26 cellular contexts compared by ENCODE assay signal in the genomic region with DNA sequence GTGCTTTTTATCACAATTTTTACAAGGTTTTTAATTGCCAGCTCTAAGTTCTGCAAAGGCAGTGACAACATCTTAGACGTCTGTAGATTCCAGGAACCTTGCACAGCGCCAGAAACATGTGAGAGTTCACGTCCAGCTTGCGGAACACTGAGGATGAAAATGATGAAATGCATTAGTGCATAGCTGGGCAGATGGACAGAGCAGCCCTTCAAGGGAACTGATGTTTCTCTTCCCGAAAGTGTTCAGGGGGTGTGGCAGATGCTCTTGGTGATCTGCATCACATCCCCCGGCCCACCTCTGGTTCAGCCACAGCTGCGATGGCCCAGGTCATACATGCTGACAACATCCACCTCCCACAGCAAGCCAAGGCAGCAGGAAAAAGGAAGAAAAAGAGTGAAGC. TPM values are rescaled to one million over a fixed set of nuclear protein-coding genes. Genes with fewer than 3 reads are reported as not detected.
DNase-seq lines count a peak whose midpoint lies in the region; ATAC-seq, FAIRE-seq and TF ChIP-seq lines count a peak whose summit lies in the region.
"Had no signal": no experiment of that assay in that cellular context is flagged by ENCODE, and none has a peak within 500 bp of the region (broad histone marks: within the 10 kb centered on the region; RNA-seq: fewer than 3 reads in every experiment).

No MANE protein-coding gene starts in this region.

- intact Hi-C loops in Right ventricle myocardium inferior (cut with DNase I) (no loop called here), cardiac septum (cut with DNase I) (no loop called here), aorta (cut with DNase I) (no loop called here)

- ATAC-seq in Right ventricle myocardium inferior, result peak; percentile 37
- peak; percentile 79 for ATAC-seq in aorta (ENCODE audit: low FRiP score)

- 67 to 72% methylated on average over 7 of the region's 7 CpGs for WGBS in aorta, 2 donors

- H3K4me1 ChIP-seq in rectal smooth muscle tissue (ENCODE audit: control insufficient read depth, insufficient read depth, low read length), result peaks cover 21% of the 10 kb centered on the region
- no peaks in the 10 kb centered on the region for H3K4me1 ChIP-seq in aorta (ENCODE audit: control insufficient read depth in 1 of 2, insufficient read depth in 2 of 2, low read length in 2 of 2)

- no peak for FAIRE-seq in D721Med (lab: Jason Lieb, UNC)
- FAIRE-seq: G401.6, GM19239, HTR-8/SVneo, islet of Langerhans had no signal

- no peak overlapping the region for H3K4me3 ChIP-seq in fibroblast of villous mesenchyme (ENCODE audit: low read depth, low read length)
- no peak overlapping the region for H3K4me3 ChIP-seq in rectal smooth muscle tissue (ENCODE audit: low read length)
- H3K4me3 ChIP-seq in aorta (ENCODE audit: low read length in 2 of 2), result no peak overlapping the region

- DNase-seq in Right ventricle myocardium inferior (ENCODE audit: missing footprints), result no peak
- no peak for DNase-seq in cardiac septum (ENCODE audit: low spot score)
- DNase-seq in fibroblast of villous mesenchyme (ENCODE audit: low read depth), result peak; percentile 34
- DNase-seq in aorta, result no peak
- no peak for DNase-seq in NCI-H2107 treated with DMSO at 0.1 percent for 48 hours (lab: John Stamatoyannopoulos, UW; ENCODE audit: unreplicated experiment)
- no peak for DNase-seq in D721Med (ENCODE audit: insufficient read length, low spot score)
- no peak for DNase-seq in stimulated activated CD4-positive, alpha-beta T cell treated with anti-CD3 and anti-CD28 coated beads, Interleukin-2, amount 100 ng/mL, for 24 hours
- DNase-seq: 8988T; activated gamma-delta T cell treated with Interleukin-2 at 50 U/mL for 16 hours; amniotic stem cell; C1 segment of cervical spinal cord; DMS 273 treated with DMSO at 0.1 percent for 48 hours; effector CD8-positive, alpha-beta T cell; hippocampal formation; Kasumi-1; NCI-H1092 treated with DMSO at 0.1 percent for 48 hours; NCI-H2107; NCI-H69; OCI-M1; SIG-M5 had no signal

- H3K9me3 ChIP-seq in aorta (ENCODE audit: control insufficient read depth, low read length), result no peaks in the 10 kb centered on the region

- H3K36me3 ChIP-seq in rectal smooth muscle tissue (ENCODE audit: control insufficient read depth, insufficient read depth, low read length) (no peaks in the 10 kb centered on the region), aorta (ENCODE audit: control insufficient read depth in 1 of 2, insufficient read depth in 2 of 2, low read length in 1 of 2) (no peaks in the 10 kb centered on the region)

- H3K27me3 ChIP-seq in rectal smooth muscle tissue (ENCODE audit: control insufficient read depth, insufficient read depth, low read length) (no peaks in the 10 kb centered on the region), aorta (ENCODE audit: control insufficient read depth in 1 of 2, insufficient read depth in 2 of 2, low read length in 1 of 2) (no peaks in the 10 kb centered on the region)

- no peak overlapping the region for H3K9ac ChIP-seq in rectal smooth muscle tissue (ENCODE audit: low read length)

- no peak for TF ChIP-seq CTCF in fibroblast of villous mesenchyme (IDR thresholded peaks at IDR 0.05; ENCODE audit: insufficient read depth, low read depth, low read length)
- no peak for TF ChIP-seq CTCF in D721Med (IDR thresholded peaks at IDR 0.05; ENCODE audit: insufficient read depth, missing control alignments)

- H3K27ac ChIP-seq in rectal smooth muscle tissue (ENCODE audit: low read depth, low read length), result peak overlapping the region; percentile 88
- H3K27ac ChIP-seq in aorta (ENCODE audit: low read depth in 1 of 2, low read length in 2 of 2), result no peak overlapping the region

RNA-seq across cellular contexts. Expression of a gene that starts 40.9 kb away (rescaled TPM):
- total RNA-seq in Right ventricle myocardium inferior, result 10.3 TPM
- total RNA-seq in cardiac septum, result 8.4 TPM
- under 0.01 and 0.43 TPM in 2 replicates for total RNA-seq in fibroblast of villous mesenchyme
- total RNA-seq in aorta, result 10 to 100 TPM; 23.3 to 45.0 TPM
- 1 to 10 TPM; 3.8 to 9.1 TPM for polyA plus RNA-seq in aorta
- total RNA-seq: T-helper 1 cell treated with Interleukin-12 subunit alpha and Interleukin-12 subunit beta and Interleukin-4 antibody, amounts not matched to agents 30 ng/mL and 1 ng/mL, for 36 hours had no signal
